Comparison of ENCODE assay signal across 1 cellular context in the genomic region with DNA sequence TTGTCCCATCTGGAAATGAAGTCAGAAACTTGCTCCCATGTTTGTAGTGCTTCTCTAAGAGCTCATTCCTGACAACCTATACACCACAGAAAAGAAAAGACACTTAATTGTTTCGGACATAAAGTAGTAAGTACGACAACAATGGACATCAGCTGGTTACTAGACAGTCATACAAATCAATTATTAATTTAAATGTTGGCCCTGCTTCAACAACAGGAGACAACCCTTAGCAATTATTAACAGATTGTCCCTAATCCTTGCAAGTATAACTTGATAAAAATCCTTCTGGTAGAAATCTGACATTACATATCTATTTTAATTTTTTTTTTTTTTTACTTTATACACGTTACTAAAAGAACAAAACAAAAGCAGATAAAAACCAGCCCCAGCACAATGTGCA.
TF ChIP-seq lines count a peak whose summit lies in the region.

No MANE protein-coding gene starts in this region.

TF ChIP-seq in HepG2, 621 proteins besides CTCF, POLR2A, EP300 and RAD21 (continued from another document):
- TF ChIP-seq ZNF407 (CRISPR knock-in tag; IDR thresholded peaks at IDR 0.05; ENCODE audit: not compliant biosample characterization), result no peak
- no peak for TF ChIP-seq ZNF274 (CRISPR knock-in tag; IDR thresholded peaks at IDR 0.05)
- no peak for TF ChIP-seq ZNF557 (CRISPR knock-in tag; IDR thresholded peaks at IDR 0.05)
- no peak for TF ChIP-seq MAX (IDR thresholded peaks at IDR 0.05)
